Comparison of ENCODE assay signal across 8 cellular contexts in the genomic region with DNA sequence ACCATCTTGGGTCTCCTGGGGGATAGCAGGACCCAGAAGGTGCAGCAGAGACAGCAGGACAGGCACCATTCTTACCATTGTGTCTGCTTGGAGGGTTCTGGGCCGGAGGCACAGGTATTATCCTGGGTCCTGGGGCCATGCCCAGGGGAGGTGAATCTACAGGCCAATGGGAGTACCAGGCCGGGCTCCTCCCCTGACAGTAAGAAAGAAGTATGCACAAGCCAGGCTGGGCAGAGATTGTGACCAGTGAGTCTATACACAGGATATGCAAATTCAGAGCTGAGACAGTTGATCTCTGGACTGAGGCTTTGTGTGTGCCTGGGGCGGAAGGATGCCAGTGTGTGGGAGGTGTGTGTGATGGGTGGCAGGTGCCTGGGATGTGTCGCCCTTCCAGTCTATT. TPM values are rescaled to one million over a fixed set of nuclear protein-coding genes. Genes with fewer than 3 reads are reported as not detected.
DNase-seq lines count a peak whose midpoint lies in the region; ATAC-seq and TF ChIP-seq lines count a peak whose summit lies in the region.
"Not testable (repeated sequence)": the region's sequence is repeated elsewhere in the genome, so short reads cannot be mapped to it uniquely, and the experiment has no call there.

No MANE protein-coding gene starts in this region.

- not testable (repeated sequence) for H3K9me2 ChIP-seq in DOHH2 (replicated peaks; ENCODE audit: control insufficient read depth, low read length); MM.1S (replicated peaks; ENCODE audit: insufficient read depth, low read length)

- not testable (repeated sequence) for H3K9me3 ChIP-seq in DOHH2 (ENCODE audit: control insufficient read depth, insufficient read depth, low read length); MM.1S (replicated peaks; ENCODE audit: insufficient read depth, low read length)

- peak overlapping the region; percentile 65 for H3K4me2 ChIP-seq in DOHH2 (ENCODE audit: low read length)
- H3K4me2 ChIP-seq in MM.1S (ENCODE audit: low read depth, low read length): not testable (repeated sequence)

- POLR2A ChIA-PET in activated CD4-positive, alpha-beta T cell treated with anti-CD3 and anti-CD28 coated beads, Interleukin-2, amount 10 ng/mL, durations not matched to agents 7 days and 5 days (lab: Charles Lee): not testable (repeated sequence)

- not testable (repeated sequence) for H3K36me3 Mint-ChIP-seq in activated CD4-positive, alpha-beta T cell treated with anti-CD3 and anti-CD28 coated beads, Interleukin-2, amount 10 ng/mL, durations not matched to agents 7 days and 5 days (ENCODE audit: low read depth); progenitor cell of endocrine pancreas (ENCODE audit: insufficient read depth)

- H3F3A ChIP-seq in DOHH2 (ENCODE audit: control insufficient read depth, insufficient read depth); MM.1S (ENCODE audit: insufficient read depth, low read length): not testable (repeated sequence)

- not testable (repeated sequence) for H3K9ac ChIP-seq in MM.1S (ENCODE audit: low read length)

- intact Hi-C loops in Right ventricle myocardium superior (cut with DNase I): loop anchor here (5.0 to 10.0 kb wide), 2 partner anchors 75 to 142 kb away; a partner anchor contains a TSS

- DNase-seq in MM.1S: peak; percentile 41
- DNase-seq in activated CD4-positive, alpha-beta T cell treated with anti-CD3 and anti-CD28 coated beads, Interleukin-2, amount 10 ng/mL, durations not matched to agents 7 days and 5 days: peak; percentile 16
- DNase-seq in Right ventricle myocardium superior; progenitor cell of endocrine pancreas (ENCODE audit: low spot score, unreplicated experiment): not testable (repeated sequence)

- not testable (repeated sequence) for H3K4me1 Mint-ChIP-seq in activated CD4-positive, alpha-beta T cell treated with anti-CD3 and anti-CD28 coated beads, Interleukin-2, amount 10 ng/mL, durations not matched to agents 7 days and 5 days; progenitor cell of endocrine pancreas (ENCODE audit: low read depth)

- H3K4me1 ChIP-seq in DOHH2 (ENCODE audit: control insufficient read depth, low read length): peaks cover 16% of the 10 kb centered on the region
- H3K4me1 ChIP-seq in MM.1S (ENCODE audit: low read length): not testable (repeated sequence)

- peak overlapping the region; percentile 40 for H3K4me3 ChIP-seq in DOHH2 (ENCODE audit: low read length)
- not testable (repeated sequence) for H3K4me3 ChIP-seq in MM.1S (ENCODE audit: low read length)

- TF ChIP-seq CTCF in DOHH2 (IDR thresholded peaks at IDR 0.05; ENCODE audit: low read depth, low read length, poor library complexity, severe bottlenecking); MM.1S (IDR thresholded peaks at IDR 0.05; ENCODE audit: low read length); progenitor cell of endocrine pancreas (IDR thresholded peaks at IDR 0.05; ENCODE audit: unreplicated experiment): not testable (repeated sequence)

- H3K4me3 Mint-ChIP-seq in activated CD4-positive, alpha-beta T cell treated with anti-CD3 and anti-CD28 coated beads, Interleukin-2, amount 10 ng/mL, durations not matched to agents 7 days and 5 days; progenitor cell of endocrine pancreas (ENCODE audit: low read depth): not testable (repeated sequence)

- peaks cover 24% of the 10 kb centered on the region for H3K27me3 Mint-ChIP-seq in activated CD4-positive, alpha-beta T cell treated with anti-CD3 and anti-CD28 coated beads, Interleukin-2, amount 10 ng/mL, durations not matched to agents 7 days and 5 days
- peaks cover 76% of the 10 kb centered on the region for H3K27me3 Mint-ChIP-seq in progenitor cell of endocrine pancreas

- not testable (repeated sequence) for H3K79me2 ChIP-seq in DOHH2 (ENCODE audit: control insufficient read depth, low read length); MM.1S (ENCODE audit: low read length)

- H3K27ac ChIP-seq in DOHH2 (ENCODE audit: low read depth, low read length); MM.1S (ENCODE audit: low read length): not testable (repeated sequence)

- ATAC-seq in GM19025 (IDR thresholded peaks at IDR 0.05; ENCODE audit: low read depth, unreplicated experiment): peak; percentile 55
- peak; percentile 88 for ATAC-seq in GM21786 (IDR thresholded peaks at IDR 0.05; ENCODE audit: unreplicated experiment)
- ATAC-seq in HG03280 (IDR thresholded peaks at IDR 0.05; ENCODE audit: unreplicated experiment): peak; percentile 63
- ATAC-seq in Right ventricle myocardium superior (ENCODE audit: poor library complexity): peak; percentile 35

- H2AFZ ChIP-seq in MM.1S (ENCODE audit: low read length): not testable (repeated sequence)

- not testable (repeated sequence) for H3K36me3 ChIP-seq in DOHH2 (ENCODE audit: control insufficient read depth, low read length); MM.1S (replicated peaks; ENCODE audit: insufficient read depth, low read length)

- not testable (repeated sequence) for H3K9me3 Mint-ChIP-seq in activated CD4-positive, alpha-beta T cell treated with anti-CD3 and anti-CD28 coated beads, Interleukin-2, amount 10 ng/mL, durations not matched to agents 7 days and 5 days; progenitor cell of endocrine pancreas (ENCODE audit: low read depth)

- not testable (repeated sequence) for H4K20me1 ChIP-seq in DOHH2 (ENCODE audit: control insufficient read depth, insufficient read depth, low read depth, low read length); MM.1S (ENCODE audit: insufficient read depth, low read length)

- peaks cover 32% of the 10 kb centered on the region for H3K27me3 ChIP-seq in DOHH2 (ENCODE audit: control insufficient read depth, low read length)
- peaks cover 88% of the 10 kb centered on the region for H3K27me3 ChIP-seq in MM.1S (replicated peaks; ENCODE audit: insufficient read depth, low read length)

- CTCF ChIA-PET in activated CD4-positive, alpha-beta T cell treated with anti-CD3 and anti-CD28 coated beads, Interleukin-2, amount 10 ng/mL, durations not matched to agents 7 days and 5 days (lab: Charles Lee): interaction anchor here (1.5 to 2.1 kb wide), 2 partner anchors 98 to 145 kb away, joined by 3 to 6 read pairs; no protein-coding TSS in a partner anchor

- not testable (repeated sequence) for H3K27ac Mint-ChIP-seq in activated CD4-positive, alpha-beta T cell treated with anti-CD3 and anti-CD28 coated beads, Interleukin-2, amount 10 ng/mL, durations not matched to agents 7 days and 5 days
- peak overlapping the region; percentile 49 for H3K27ac Mint-ChIP-seq in progenitor cell of endocrine pancreas

RNA-seq across cellular contexts. Expression of a gene that starts 31.9 kb away (rescaled TPM):
- total RNA-seq in activated CD4-positive, alpha-beta T cell treated with anti-CD3 and anti-CD28 coated beads, Interleukin-2, amount 10 ng/mL, durations not matched to agents 7 days and 5 days: 10 to 100 TPM in 1 of 2 experiments, 1 to 10 TPM in 1; 9.8 to 11.3 TPM
- 28.5 TPM for total RNA-seq in Right ventricle myocardium superior
- total RNA-seq in progenitor cell of endocrine pancreas: 60.3 and 60.6 TPM in 2 replicates

RNA-seq across cellular contexts. Expression of a gene that starts 44.8 kb away (rescaled TPM):
- 100 to 1,000 TPM in 1 of 2 experiments, 10 to 100 TPM in 1; 87.3 to 103 TPM for total RNA-seq in activated CD4-positive, alpha-beta T cell treated with anti-CD3 and anti-CD28 coated beads, Interleukin-2, amount 10 ng/mL, durations not matched to agents 7 days and 5 days
- total RNA-seq in Right ventricle myocardium superior: 336 TPM
- 118 and 124 TPM in 2 replicates for total RNA-seq in progenitor cell of endocrine pancreas

RNA-seq across cellular contexts. Expression of a gene that starts 52.1 kb away (rescaled TPM):
- 10 to 100 TPM; 24.2 to 24.3 TPM for total RNA-seq in activated CD4-positive, alpha-beta T cell treated with anti-CD3 and anti-CD28 coated beads, Interleukin-2, amount 10 ng/mL, durations not matched to agents 7 days and 5 days
- total RNA-seq in Right ventricle myocardium superior (2.2 TPM), progenitor cell of endocrine pancreas (21.2 and 22.8 TPM in 2 replicates)

Comparison
In these comparisons a context has a peak if more than half of its experiments do, and no peak if none do; other contexts are left out.
1. ATAC-seq: peak in every context shown above with its lines; median percentile 88 in GM21786; 63 in HG03280; 55 in GM19025; 35 in Right ventricle myocardium superior.